ENCODE assay signal across 1 cellular context in genomic region chr2:73214120-73215035, GRCh38.
TF ChIP-seq lines count a peak whose summit lies in the region.

Gene SMYD5, plus strand, starts transcription at chr2:73214245. Its CDS starts 22 bp downstream, at chr2:73214267.

TF ChIP-seq in WTC11, 78 proteins besides CTCF, POLR2A, EP300 and RAD21 (continued from another document and continues in another):
- TF ChIP-seq, protein P1, sequence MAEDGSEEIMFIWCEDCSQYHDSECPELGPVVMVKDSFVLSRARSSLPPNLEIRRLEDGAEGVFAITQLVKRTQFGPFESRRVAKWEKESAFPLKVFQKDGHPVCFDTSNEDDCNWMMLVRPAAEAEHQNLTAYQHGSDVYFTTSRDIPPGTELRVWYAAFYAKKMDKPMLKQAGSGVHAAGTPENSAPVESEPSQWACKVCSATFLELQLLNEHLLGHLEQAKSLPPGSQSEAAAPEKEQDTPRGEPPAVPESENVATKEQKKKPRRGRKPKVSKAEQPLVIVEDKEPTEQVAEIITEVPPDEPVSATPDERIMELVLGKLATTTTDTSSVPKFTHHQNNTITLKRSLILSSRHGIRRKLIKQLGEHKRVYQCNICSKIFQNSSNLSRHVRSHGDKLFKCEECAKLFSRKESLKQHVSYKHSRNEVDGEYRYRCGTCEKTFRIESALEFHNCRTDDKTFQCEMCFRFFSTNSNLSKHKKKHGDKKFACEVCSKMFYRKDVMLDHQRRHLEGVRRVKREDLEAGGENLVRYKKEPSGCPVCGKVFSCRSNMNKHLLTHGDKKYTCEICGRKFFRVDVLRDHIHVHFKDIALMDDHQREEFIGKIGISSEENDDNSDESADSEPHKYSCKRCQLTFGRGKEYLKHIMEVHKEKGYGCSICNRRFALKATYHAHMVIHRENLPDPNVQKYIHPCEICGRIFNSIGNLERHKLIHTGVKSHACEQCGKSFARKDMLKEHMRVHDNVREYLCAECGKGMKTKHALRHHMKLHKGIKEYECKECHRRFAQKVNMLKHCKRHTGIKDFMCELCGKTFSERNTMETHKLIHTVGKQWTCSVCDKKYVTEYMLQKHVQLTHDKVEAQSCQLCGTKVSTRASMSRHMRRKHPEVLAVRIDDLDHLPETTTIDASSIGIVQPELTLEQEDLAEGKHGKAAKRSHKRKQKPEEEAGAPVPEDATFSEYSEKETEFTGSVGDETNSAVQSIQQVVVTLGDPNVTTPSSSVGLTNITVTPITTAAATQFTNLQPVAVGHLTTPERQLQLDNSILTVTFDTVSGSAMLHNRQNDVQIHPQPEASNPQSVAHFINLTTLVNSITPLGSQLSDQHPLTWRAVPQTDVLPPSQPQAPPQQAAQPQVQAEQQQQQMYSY (CRISPR knock-in tag; IDR thresholded peaks at IDR 0.05): no peak
- TF ChIP-seq SP1 (CRISPR knock-in tag; conservative IDR thresholded peaks at IDR 0.05) (peak; percentile 82), CDX4 (CRISPR knock-in tag; IDR thresholded peaks at IDR 0.05; ENCODE audit: borderline replicate concordance) (no peak), CREB1 (CRISPR knock-in tag; IDR thresholded peaks at IDR 0.05) (no peak), ZNF232 (CRISPR knock-in tag; IDR thresholded peaks at IDR 0.05) (no peak), ATF3 (CRISPR knock-in tag; conservative IDR thresholded peaks at IDR 0.05) (no peak), TEAD1 (CRISPR knock-in tag; IDR thresholded peaks at IDR 0.05) (no peak), GRHL2 (CRISPR knock-in tag; IDR thresholded peaks at IDR 0.05; ENCODE audit: insufficient replicate concordance, severe bottlenecking) (no peak), ZNF671 (CRISPR knock-in tag; IDR thresholded peaks at IDR 0.05) (no peak), ZNF532 (CRISPR knock-in tag; IDR thresholded peaks at IDR 0.05; ENCODE audit: borderline replicate concordance) (no peak), IRF1 (CRISPR knock-in tag; IDR thresholded peaks at IDR 0.05) (no peak), TP53 (CRISPR knock-in tag; IDR thresholded peaks at IDR 0.05) (no peak), IRF2 (CRISPR knock-in tag; IDR thresholded peaks at IDR 0.05; ENCODE audit: borderline replicate concordance, low read depth) (no peak), NFYB (CRISPR knock-in tag; conservative IDR thresholded peaks at IDR 0.05; ENCODE audit: low read depth) (no peak), USF1 (CRISPR knock-in tag; IDR thresholded peaks at IDR 0.05) (peak; percentile 33; the same call in 1 of the 2 replicates), CBFB (CRISPR knock-in tag; IDR thresholded peaks at IDR 0.05; ENCODE audit: low read depth) (no peak), ZNF138 (CRISPR knock-in tag; conservative IDR thresholded peaks at IDR 0.05) (peak; percentile 70; the same call in 1 of the 2 replicates), ZNF317 (CRISPR knock-in tag; IDR thresholded peaks at IDR 0.05; ENCODE audit: borderline replicate concordance, low read depth) (peak; percentile 40; the same call in 1 of the 2 replicates), GABPB1 (CRISPR knock-in tag; IDR thresholded peaks at IDR 0.05) (peak; percentile 28; the same call in 1 of the 2 replicates), MXD4 (CRISPR knock-in tag; IDR thresholded peaks at IDR 0.05; ENCODE audit: borderline replicate concordance) (no peak), HMGA2 (CRISPR knock-in tag; IDR thresholded peaks at IDR 0.05) (no peak), ZNF425 (CRISPR knock-in tag; conservative IDR thresholded peaks at IDR 0.05) (no peak), ZNF121 (CRISPR knock-in tag; IDR thresholded peaks at IDR 0.05) (no peak), ESRRA (CRISPR knock-in tag; IDR thresholded peaks at IDR 0.05; ENCODE audit: borderline replicate concordance) (peak; percentile 44; the same call in 1 of the 2 replicates), ZNF219 (CRISPR knock-in tag; IDR thresholded peaks at IDR 0.05; ENCODE audit: borderline replicate concordance) (no peak)
- TF ChIP-seq, protein P2, sequence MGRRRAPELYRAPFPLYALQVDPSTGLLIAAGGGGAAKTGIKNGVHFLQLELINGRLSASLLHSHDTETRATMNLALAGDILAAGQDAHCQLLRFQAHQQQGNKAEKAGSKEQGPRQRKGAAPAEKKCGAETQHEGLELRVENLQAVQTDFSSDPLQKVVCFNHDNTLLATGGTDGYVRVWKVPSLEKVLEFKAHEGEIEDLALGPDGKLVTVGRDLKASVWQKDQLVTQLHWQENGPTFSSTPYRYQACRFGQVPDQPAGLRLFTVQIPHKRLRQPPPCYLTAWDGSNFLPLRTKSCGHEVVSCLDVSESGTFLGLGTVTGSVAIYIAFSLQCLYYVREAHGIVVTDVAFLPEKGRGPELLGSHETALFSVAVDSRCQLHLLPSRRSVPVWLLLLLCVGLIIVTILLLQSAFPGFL (CRISPR knock-in tag; IDR thresholded peaks at IDR 0.05; ENCODE audit: borderline replicate concordance): no peak
- TF ChIP-seq, protein P3, sequence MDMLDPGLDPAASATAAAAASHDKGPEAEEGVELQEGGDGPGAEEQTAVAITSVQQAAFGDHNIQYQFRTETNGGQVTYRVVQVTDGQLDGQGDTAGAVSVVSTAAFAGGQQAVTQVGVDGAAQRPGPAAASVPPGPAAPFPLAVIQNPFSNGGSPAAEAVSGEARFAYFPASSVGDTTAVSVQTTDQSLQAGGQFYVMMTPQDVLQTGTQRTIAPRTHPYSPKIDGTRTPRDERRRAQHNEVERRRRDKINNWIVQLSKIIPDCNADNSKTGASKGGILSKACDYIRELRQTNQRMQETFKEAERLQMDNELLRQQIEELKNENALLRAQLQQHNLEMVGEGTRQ (CRISPR knock-in tag; IDR thresholded peaks at IDR 0.05): peak; percentile 39; the same call in 1 of the 2 replicates
- TF ChIP-seq, protein P4, sequence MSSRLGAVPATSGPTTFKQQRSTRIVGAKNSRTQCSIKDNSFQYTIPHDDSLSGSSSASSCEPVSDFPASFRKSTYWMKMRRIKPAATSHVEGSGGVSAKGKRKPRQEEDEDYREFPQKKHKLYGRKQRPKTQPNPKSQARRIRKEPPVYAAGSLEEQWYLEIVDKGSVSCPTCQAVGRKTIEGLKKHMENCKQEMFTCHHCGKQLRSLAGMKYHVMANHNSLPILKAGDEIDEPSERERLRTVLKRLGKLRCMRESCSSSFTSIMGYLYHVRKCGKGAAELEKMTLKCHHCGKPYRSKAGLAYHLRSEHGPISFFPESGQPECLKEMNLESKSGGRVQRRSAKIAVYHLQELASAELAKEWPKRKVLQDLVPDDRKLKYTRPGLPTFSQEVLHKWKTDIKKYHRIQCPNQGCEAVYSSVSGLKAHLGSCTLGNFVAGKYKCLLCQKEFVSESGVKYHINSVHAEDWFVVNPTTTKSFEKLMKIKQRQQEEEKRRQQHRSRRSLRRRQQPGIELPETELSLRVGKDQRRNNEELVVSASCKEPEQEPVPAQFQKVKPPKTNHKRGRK (CRISPR knock-in tag; IDR thresholded peaks at IDR 0.05; ENCODE audit: borderline replicate concordance): no peak
- TF ChIP-seq, protein P5, sequence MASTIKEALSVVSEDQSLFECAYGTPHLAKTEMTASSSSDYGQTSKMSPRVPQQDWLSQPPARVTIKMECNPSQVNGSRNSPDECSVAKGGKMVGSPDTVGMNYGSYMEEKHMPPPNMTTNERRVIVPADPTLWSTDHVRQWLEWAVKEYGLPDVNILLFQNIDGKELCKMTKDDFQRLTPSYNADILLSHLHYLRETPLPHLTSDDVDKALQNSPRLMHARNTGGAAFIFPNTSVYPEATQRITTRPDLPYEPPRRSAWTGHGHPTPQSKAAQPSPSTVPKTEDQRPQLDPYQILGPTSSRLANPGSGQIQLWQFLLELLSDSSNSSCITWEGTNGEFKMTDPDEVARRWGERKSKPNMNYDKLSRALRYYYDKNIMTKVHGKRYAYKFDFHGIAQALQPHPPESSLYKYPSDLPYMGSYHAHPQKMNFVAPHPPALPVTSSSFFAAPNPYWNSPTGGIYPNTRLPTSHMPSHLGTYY (CRISPR knock-in tag; IDR thresholded peaks at IDR 0.05): 0 out of 2 replicates have a peak, but pooled peaks have one; percentile 68
- TF ChIP-seq, protein P6, sequence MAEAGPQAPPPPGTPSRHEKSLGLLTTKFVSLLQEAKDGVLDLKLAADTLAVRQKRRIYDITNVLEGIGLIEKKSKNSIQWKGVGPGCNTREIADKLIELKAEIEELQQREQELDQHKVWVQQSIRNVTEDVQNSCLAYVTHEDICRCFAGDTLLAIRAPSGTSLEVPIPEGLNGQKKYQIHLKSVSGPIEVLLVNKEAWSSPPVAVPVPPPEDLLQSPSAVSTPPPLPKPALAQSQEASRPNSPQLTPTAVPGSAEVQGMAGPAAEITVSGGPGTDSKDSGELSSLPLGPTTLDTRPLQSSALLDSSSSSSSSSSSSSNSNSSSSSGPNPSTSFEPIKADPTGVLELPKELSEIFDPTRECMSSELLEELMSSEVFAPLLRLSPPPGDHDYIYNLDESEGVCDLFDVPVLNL (CRISPR knock-in tag; IDR thresholded peaks at IDR 0.05; ENCODE audit: borderline replicate concordance, low read depth): no peak
- TF ChIP-seq, protein P7, sequence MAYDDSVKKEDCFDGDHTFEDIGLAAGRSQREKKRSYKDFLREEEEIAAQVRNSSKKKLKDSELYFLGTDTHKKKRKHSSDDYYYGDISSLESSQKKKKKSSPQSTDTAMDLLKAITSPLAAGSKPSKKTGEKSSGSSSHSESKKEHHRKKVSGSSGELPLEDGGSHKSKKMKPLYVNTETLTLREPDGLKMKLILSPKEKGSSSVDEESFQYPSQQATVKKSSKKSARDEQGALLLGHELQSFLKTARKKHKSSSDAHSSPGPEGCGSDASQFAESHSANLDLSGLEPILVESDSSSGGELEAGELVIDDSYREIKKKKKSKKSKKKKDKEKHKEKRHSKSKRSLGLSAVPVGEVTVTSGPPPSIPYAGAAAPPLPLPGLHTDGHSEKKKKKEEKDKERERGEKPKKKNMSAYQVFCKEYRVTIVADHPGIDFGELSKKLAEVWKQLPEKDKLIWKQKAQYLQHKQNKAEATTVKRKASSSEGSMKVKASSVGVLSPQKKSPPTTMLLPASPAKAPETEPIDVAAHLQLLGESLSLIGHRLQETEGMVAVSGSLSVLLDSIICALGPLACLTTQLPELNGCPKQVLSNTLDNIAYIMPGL (CRISPR knock-in tag; IDR thresholded peaks at IDR 0.05): peak; percentile 89
